33 cellular contexts compared by ENCODE assay signal in genomic region chr6:8736046-8736877, GRCh38.
A peak's percentile ranks its signal among the peaks of the same experiment; 100 is the strongest.
DNase-seq lines count a peak whose midpoint lies in the region; ATAC-seq, FAIRE-seq and TF ChIP-seq lines count a peak whose summit lies in the region.
"Had no signal": no experiment of that assay in that cellular context is flagged by ENCODE, and none has a peak within 500 bp of the region (broad histone marks: within the 10 kb centered on the region; RNA-seq: fewer than 3 reads in every experiment).

No MANE protein-coding gene starts in this region.

- H3K9ac ChIP-seq in kidney (ENCODE audit: low read length in 2 of 2): no peak overlapping the region
- H3K9ac ChIP-seq: GM23248, SK-N-SH had no signal

- H3K27me3 ChIP-seq in MG63: no peaks in the 10 kb centered on the region
- H3K27me3 ChIP-seq: dorsolateral prefrontal cortex had no signal

- FAIRE-seq in kidney (lab: Jason Lieb, UNC): no peak
- FAIRE-seq: endothelial cell of umbilical vein, G401.6, RCC 7860 had no signal

- TF ChIP-seq CTCF in mesothelial cell of epicardium (IDR thresholded peaks at IDR 0.05; ENCODE audit: unreplicated experiment) (no peak), kidney (IDR thresholded peaks at IDR 0.05; ENCODE audit: borderline replicate concordance, extremely low read depth, insufficient read depth) (no peak)

- peak overlapping the region; percentile 77 for H3K27ac Mint-ChIP-seq in mesothelial cell of epicardium
- H3K27ac Mint-ChIP-seq: activated CD4-positive, alpha-beta T cell treated with anti-CD3 and anti-CD28 coated beads, Interleukin-2, amount 10 ng/mL, durations not matched to agents 24 days and 14 days; activated CD8-positive, alpha-beta memory T cell treated with anti-CD3 and anti-CD28 coated beads, Interleukin-2, amount 10 ng/mL, durations not matched to agents 7 days and 5 days; activated naive CD4-positive, alpha-beta T cell treated with anti-CD3 and anti-CD28 coated beads for 36 hours; activated T-cell treated with anti-CD3 and anti-CD28 coated beads, Interleukin-2, amount 50 U/mL, for 72 hours; CD14-positive monocyte; T-helper 17 cell had no signal

- H3K36me3 ChIP-seq in MG63 (no peaks in the 10 kb centered on the region), kidney (ENCODE audit: control insufficient read depth in 1 of 2, insufficient read depth in 2 of 2, low read length in 2 of 2) (no peaks in the 10 kb centered on the region)

- H3K4me1 ChIP-seq in kidney (ENCODE audit: control insufficient read depth in 1 of 2, insufficient read depth in 1 of 2, low read depth in 1 of 2, low read length in 2 of 2): no peaks in the 10 kb centered on the region

- peaks cover 19% of the 10 kb centered on the region for H3K4me1 Mint-ChIP-seq in mesothelial cell of epicardium
- H3K4me1 Mint-ChIP-seq: activated CD8-positive, alpha-beta memory T cell treated with anti-CD3 and anti-CD28 coated beads, Interleukin-2, amount 10 ng/mL, durations not matched to agents 7 days and 5 days; T-helper 17 cell had no signal

- peaks cover 14% of the 10 kb centered on the region for H3K9me3 Mint-ChIP-seq in mesothelial cell of epicardium
- H3K9me3 Mint-ChIP-seq: activated CD4-positive, alpha-beta T cell treated with anti-CD3 and anti-CD28 coated beads, Interleukin-2, amount 10 ng/mL, durations not matched to agents 24 days and 14 days had no signal

- no peak overlapping the region for H3K4me3 Mint-ChIP-seq in mesothelial cell of epicardium
- H3K4me3 Mint-ChIP-seq: activated CD4-positive, alpha-beta T cell treated with anti-CD3 and anti-CD28 coated beads, Interleukin-2, amount 10 ng/mL, durations not matched to agents 24 days and 14 days; activated CD8-positive, alpha-beta memory T cell treated with anti-CD3 and anti-CD28 coated beads, Interleukin-2, amount 10 ng/mL, durations not matched to agents 7 days and 5 days; activated naive CD4-positive, alpha-beta T cell treated with anti-CD3 and anti-CD28 coated beads for 36 hours; activated T-cell treated with anti-CD3 and anti-CD28 coated beads, Interleukin-2, amount 50 U/mL, for 72 hours; CD14-positive monocyte; naive thymus-derived CD8-positive, alpha-beta T cell; T-helper 17 cell had no signal

- H3K27me3 Mint-ChIP-seq in mesothelial cell of epicardium (ENCODE audit: low read depth): no peaks in the 10 kb centered on the region
- H3K27me3 Mint-ChIP-seq: activated CD4-positive, alpha-beta T cell treated with anti-CD3 and anti-CD28 coated beads, Interleukin-2, amount 10 ng/mL, durations not matched to agents 24 days and 14 days; activated CD8-positive, alpha-beta memory T cell treated with anti-CD3 and anti-CD28 coated beads, Interleukin-2, amount 10 ng/mL, durations not matched to agents 7 days and 5 days; T-helper 17 cell had no signal

- H3K9me3 ChIP-seq in MG63 (no peaks in the 10 kb centered on the region), kidney (ENCODE audit: control insufficient read depth in 1 of 2, low read length in 2 of 2) (peaks cover 0 to 2% of the 10 kb centered on the region in 2 donors)
- H3K9me3 ChIP-seq: SK-N-SH had no signal

- peaks cover 8% of the 10 kb centered on the region for H3K36me3 Mint-ChIP-seq in mesothelial cell of epicardium
- H3K36me3 Mint-ChIP-seq: activated CD8-positive, alpha-beta memory T cell treated with anti-CD3 and anti-CD28 coated beads, Interleukin-2, amount 10 ng/mL, durations not matched to agents 7 days and 5 days; CD14-positive monocyte; naive thymus-derived CD8-positive, alpha-beta T cell had no signal

- no peak for ATAC-seq in HG03378 (IDR thresholded peaks at IDR 0.05; ENCODE audit: unreplicated experiment)
- ATAC-seq: activated CD8-positive, alpha-beta memory T cell treated with anti-CD3 and anti-CD28 coated beads, Interleukin-2, amount 10 ng/mL, durations not matched to agents 7 days and 5 days; activated T-cell treated with anti-CD3 and anti-CD28 coated beads, Interleukin-2, amount 50 U/mL, for 72 hours; left colon; naive thymus-derived CD8-positive, alpha-beta T cell; T-helper 17 cell had no signal

- intact Hi-C loops in kidney (cut with DNase I): no loop called here

- peak; percentile 23 for DNase-seq in Caki2 (ENCODE audit: low read depth)
- DNase-seq in MG63: peak; percentile 9
- peak; percentile 33 for DNase-seq in cerebellum (ENCODE audit: low spot score)
- no peak for DNase-seq in mesothelial cell of epicardium (ENCODE audit: low spot score in 2 of 2, unreplicated experiment in 2 of 2)
- DNase-seq in iPS-NIHi11 (ENCODE audit: low spot score): no peak
- no peak for DNase-seq in kidney
- no peak for DNase-seq in DMS 273 treated with DMSO at 0.1 percent for 48 hours (lab: John Stamatoyannopoulos, UW)
- DNase-seq: activated CD4-positive, alpha-beta T cell treated with anti-CD3 and anti-CD28 coated beads, Interleukin-2, amount 10 ng/mL, durations not matched to agents 24 days and 14 days; activated CD8-positive, alpha-beta memory T cell treated with anti-CD3 and anti-CD28 coated beads, Interleukin-2, amount 10 ng/mL, durations not matched to agents 7 days and 5 days; activated naive CD4-positive, alpha-beta T cell treated with anti-CD3 and anti-CD28 coated beads for 36 hours; activated T-cell treated with anti-CD3 and anti-CD28 coated beads, Interleukin-2, amount 50 U/mL, for 72 hours; amniotic stem cell; caudate nucleus; GM23248; head of caudate nucleus; left colon; mesenchymal stem cell; naive thymus-derived CD8-positive, alpha-beta T cell; NCI-H1436 treated with DMSO at 0.1 percent for 48 hours; NCI-H524; occipital lobe; SK-N-SH; stimulated activated CD4-positive, alpha-beta T cell treated with anti-CD3 and anti-CD28 coated beads, Interleukin-12 subunit alpha, Interleukin-12 subunit beta, amount 100 ng/mL, for 4 hours; stimulated activated CD4-positive, alpha-beta T cell treated with anti-CD3 and anti-CD28 coated beads, Interleukin-4, amount 100 ng/mL, for 4 hours; stimulated activated naive CD4-positive, alpha-beta T cell; T-helper 17 cell had no signal

- in situ Hi-C loops in Caki2 (cut with HindIII; ENCODE audit: low pct_unique_long_range_greater_than_20kb, low sequenced_read_pairs): no loop called here

- no peak overlapping the region for H3K4me3 ChIP-seq in MG63
- no peak overlapping the region for H3K4me3 ChIP-seq in kidney (ENCODE audit: low read length in 2 of 2)
- H3K4me3 ChIP-seq: dorsolateral prefrontal cortex, GM23248 had no signal

- H3K27ac ChIP-seq in kidney (ENCODE audit: low read depth in 2 of 2, low read length in 2 of 2): no peak overlapping the region
- H3K27ac ChIP-seq: dorsolateral prefrontal cortex, GM23248, VCaP had no signal

Comparison
In these comparisons a context has a peak if more than half of its experiments do, and no peak if none do; other contexts are left out.
1. DNase-seq: peak in Caki2 (single experiment), MG63 (single experiment) and cerebellum (single experiment); none in mesothelial cell of epicardium (0 of 2), iPS-NIHi11 (single experiment), kidney (single experiment) and DMS 273 treated with DMSO at 0.1 percent for 48 hours (single experiment).